Comparison of ENCODE assay signal across 8 cellular contexts in genomic region chr9:108921200-108921599, GRCh38. TPM values are rescaled to one million over a fixed set of nuclear protein-coding genes. Genes with fewer than 3 reads are reported as not detected.
"Had no signal": no experiment of that assay in that cellular context is flagged by ENCODE, and none has a peak within 500 bp of the region (broad histone marks: within the 10 kb centered on the region; RNA-seq: fewer than 3 reads in every experiment).

No MANE protein-coding gene starts in this region.

- ATAC-seq: HepG2, K562 had no signal

- H3K4me3 Mint-ChIP-seq: IgD-negative memory B cell had no signal

- DNase-seq: IMR-90, KBM-7, KG1 had no signal

- H3K4me1 Mint-ChIP-seq: IgD-negative memory B cell had no signal

- H3K9me3 Mint-ChIP-seq: IgD-negative memory B cell had no signal

- H3K4me3 ChIP-seq: K562 had no signal

- H3K27ac Mint-ChIP-seq: IgD-negative memory B cell had no signal

RNA-seq across cellular contexts. Expression of gene ACTL7A, which starts 59.1 kb away (rescaled TPM):
- total RNA-seq: HepG2, HT-29, HT1080, IMR-90, K562 had no signal
